Comparison of ENCODE assay signal across 8 cellular contexts in genomic region chr14:95683793-95684192, GRCh38. TPM values are rescaled to one million over a fixed set of nuclear protein-coding genes. Genes with fewer than 3 reads are reported as not detected.
DNase-seq lines count a peak whose midpoint lies in the region; ATAC-seq and TF ChIP-seq lines count a peak whose summit lies in the region.

No MANE protein-coding gene starts in this region.

- TF ChIP-seq CTCF in BJ (IDR thresholded peaks at IDR 0.05; ENCODE audit: insufficient read depth, low read depth, low read length): peak; percentile 38

- H3K27me3 ChIP-seq in BJ (ENCODE audit: control insufficient read depth, insufficient read depth, low read length): no peaks in the 10 kb centered on the region

- CTCF ChIA-PET in BJ (lab: Yijun Ruan, JAX): interaction anchor here (1.0 to 1.7 kb wide), 2 partner anchors 9 to 10 kb away, joined by 4 to 5 read pairs; no protein-coding TSS in a partner anchor

- H3K4me3 ChIP-seq in BJ (ENCODE audit: low read depth, low read length): no peak overlapping the region

- H3K36me3 ChIP-seq in BJ (ENCODE audit: control insufficient read depth, insufficient read depth, low read length): no peaks in the 10 kb centered on the region

- ATAC-seq in GM21723 (IDR thresholded peaks at IDR 0.05; ENCODE audit: unreplicated experiment) (peak; percentile 63), GM21447 (IDR thresholded peaks at IDR 0.05; ENCODE audit: unreplicated experiment) (no peak)

- DNase-seq in BJ (ENCODE audit: low read depth) (no peak), iPS-NIHi11 (ENCODE audit: low spot score) (peak; percentile 66), cerebellum (ENCODE audit: low spot score) (no peak), NCI-H1694 (lab: John Stamatoyannopoulos, UW) (no peak), NCI-H510A treated with DMSO at 0.1 percent for 48 hours (lab: John Stamatoyannopoulos, UW) (no peak)
- peak; percentile 44 for DNase-seq in activated CD4-positive, alpha-beta T cell treated with anti-CD3 and anti-CD28 coated beads for 48 hours

- POLR2A ChIA-PET in BJ (lab: Charles Lee): no interaction called here

RNA-seq across cellular contexts. Expression of gene TCL1B, which starts 2.4 kb away (rescaled TPM):
- not detected in 2 replicates for polyA plus RNA-seq in BJ (2011; rRNA removed)
- polyA minus RNA-seq in BJ (2011; rRNA and poly(A)+ RNA removed): not detected in 2 replicates
- total RNA-seq in cerebellum: not detected

RNA-seq across cellular contexts. Expression of gene TCL1A, which starts 30.1 kb away (rescaled TPM):
- not detected in 2 replicates for polyA plus RNA-seq in BJ (2011; rRNA removed)
- not detected in 2 replicates for polyA minus RNA-seq in BJ (2011; rRNA and poly(A)+ RNA removed)
- not detected for total RNA-seq in cerebellum

Comparison
In these comparisons a context has a peak if more than half of its experiments do, and no peak if none do; other contexts are left out.
1. DNase-seq: peak in activated CD4-positive, alpha-beta T cell treated with anti-CD3 and anti-CD28 coated beads for 48 hours (single experiment) and iPS-NIHi11 (single experiment); none in BJ (single experiment), cerebellum (single experiment), NCI-H1694 (single experiment) and NCI-H510A treated with DMSO at 0.1 percent for 48 hours (single experiment).